ENCODE assay signal across 8 cellular contexts in the genomic region with DNA sequence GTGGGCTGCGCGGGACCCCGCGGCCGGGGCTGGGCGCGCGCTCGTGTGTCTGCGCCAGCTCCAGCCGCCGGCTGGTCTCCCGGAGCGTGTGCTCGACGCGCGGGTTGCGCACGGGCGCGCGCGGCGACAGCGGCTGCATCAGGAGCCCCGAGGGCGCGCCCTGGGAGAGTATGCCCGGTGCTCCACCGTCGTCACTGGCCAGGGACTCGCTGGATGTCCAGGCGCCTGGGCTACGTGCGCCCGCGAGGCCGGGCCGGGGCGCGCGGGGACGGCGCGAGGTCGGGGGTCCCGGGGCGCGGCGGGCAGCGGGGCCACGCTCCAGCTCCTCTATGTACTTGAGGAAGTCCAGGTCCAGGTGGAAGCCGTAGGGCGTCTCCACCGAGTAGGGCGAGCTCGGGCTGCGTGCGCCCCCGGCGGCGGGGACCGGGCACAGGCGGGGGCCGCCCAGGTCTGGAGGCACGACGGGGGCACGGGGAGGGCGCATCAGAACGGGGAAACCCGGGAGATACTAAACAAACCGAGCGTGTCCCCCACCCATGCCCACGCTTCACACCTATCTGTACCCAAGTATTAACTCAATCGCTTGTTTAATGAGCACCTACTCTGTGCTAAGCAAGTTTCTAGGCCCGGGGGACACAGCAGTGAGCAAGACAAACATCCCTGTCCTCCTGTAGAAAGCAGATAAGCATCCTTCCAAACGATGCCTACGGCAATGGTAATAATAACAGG. TPM values are rescaled to one million over a fixed set of nuclear protein-coding genes. Genes with fewer than 3 reads are reported as not detected.
DNase-seq lines count a peak whose midpoint lies in the region; ATAC-seq and TF ChIP-seq lines count a peak whose summit lies in the region.

No MANE protein-coding gene starts in this region.

- H3K27ac Mint-ChIP-seq in stimulated activated memory B cell treated with anti-CD40 and anti-IgM and Interleukin-4, amounts not matched to agents 10 μg/mL and 1 μg/mL and 100 μg/mL, for 72 hours, result no peak overlapping the region

- TF ChIP-seq CTCF in RWPE2 (IDR thresholded peaks at IDR 0.05; ENCODE audit: poor library complexity, severe bottlenecking) (peak; percentile 39), esophagus muscularis mucosa (IDR thresholded peaks at IDR 0.05) (no peak)

- no peak for TF ChIP-seq POLR2A in esophagus muscularis mucosa (IDR thresholded peaks at IDR 0.05; ENCODE audit: low read depth)

- H3K36me3 ChIP-seq in RWPE2 (ENCODE audit: low read depth) (no peaks in the 10 kb centered on the region), esophagus muscularis mucosa (peaks cover 0 to 28% (median 4%) of the 10 kb centered on the region in 4 donors)

- H3K27me3 ChIP-seq in RWPE2 (ENCODE audit: insufficient read depth, poor library complexity, severe bottlenecking) (peaks cover 18% of the 10 kb centered on the region), esophagus muscularis mucosa (peaks cover 0 to 70% (median 20%) of the 10 kb centered on the region in 4 donors)

- peak overlapping the region; percentile 39 for H3K4me3 ChIP-seq in RWPE2 (ENCODE audit: severe bottlenecking)
- H3K4me3 ChIP-seq in esophagus muscularis mucosa, result peak overlapping the region; percentile 36 to 57 (median 42)

- peak; percentile 23 for DNase-seq in activated naive CD4-positive, alpha-beta T cell treated with Interleukin-2 at 50 U/mL for 16 hours
- no peak for DNase-seq in activated naive CD4-positive, alpha-beta T cell treated with anti-CD3 and anti-CD28 coated beads, Interleukin-2, amount 50 U/mL, for 16 hours
- DNase-seq in RWPE2 (ENCODE audit: low spot score), result no peak
- DNase-seq in esophagus muscularis mucosa (ENCODE audit: extremely low spot score), result no peak
- DNase-seq in HK-2 (ENCODE audit: unreplicated experiment), result no peak
- no peak for DNase-seq in HT-29 (ENCODE audit: low spot score)
- DNase-seq in putamen (ENCODE audit: low spot score), result no peak

- peaks cover 17% of the 10 kb centered on the region for H3K4me1 Mint-ChIP-seq in stimulated activated memory B cell treated with anti-CD40 and anti-IgM and Interleukin-4, amounts not matched to agents 10 μg/mL and 1 μg/mL and 100 μg/mL, for 72 hours

- H3K27me3 Mint-ChIP-seq in stimulated activated memory B cell treated with anti-CD40 and anti-IgM and Interleukin-4, amounts not matched to agents 10 μg/mL and 1 μg/mL and 100 μg/mL, for 72 hours, result peaks cover 57% of the 10 kb centered on the region

- H3K4me3 Mint-ChIP-seq in stimulated activated memory B cell treated with anti-CD40 and anti-IgM and Interleukin-4, amounts not matched to agents 10 μg/mL and 1 μg/mL and 100 μg/mL, for 72 hours, result peak overlapping the region; percentile 31

- H3K9me3 ChIP-seq in RWPE2 (ENCODE audit: severe bottlenecking) (no peaks in the 10 kb centered on the region), esophagus muscularis mucosa (no peaks in the 10 kb centered on the region)

- WGBS in esophagus muscularis mucosa, result 18% methylated on average over 14 of the region's 79 CpGs

- intact Hi-C loops in esophagus muscularis mucosa (cut with DNase I), result no loop called here

- H3K27ac ChIP-seq in RWPE2 (ENCODE audit: poor library complexity, severe bottlenecking) (no peak overlapping the region), esophagus muscularis mucosa (replicated peaks in 1 of 4) (peak overlapping the region in 1 of 4 donors; percentile 33)

- ATAC-seq in RWPE2 (ENCODE audit: low read depth), result no peak; the same call in 2 of the 3 replicates
- peak; percentile 71 for ATAC-seq in stimulated activated memory B cell treated with anti-CD40 and anti-IgM and Interleukin-4, amounts not matched to agents 10 μg/mL and 1 μg/mL and 100 μg/mL, for 72 hours

- no peaks in the 10 kb centered on the region for H3K9me3 Mint-ChIP-seq in stimulated activated memory B cell treated with anti-CD40 and anti-IgM and Interleukin-4, amounts not matched to agents 10 μg/mL and 1 μg/mL and 100 μg/mL, for 72 hours

- H3K4me1 ChIP-seq in RWPE2 (ENCODE audit: insufficient read depth, poor library complexity, severe bottlenecking) (no peaks in the 10 kb centered on the region), esophagus muscularis mucosa (peaks cover 30 to 45% (median 38%) of the 10 kb centered on the region in 4 donors)

- no peak for TF ChIP-seq EP300 in esophagus muscularis mucosa (IDR thresholded peaks at IDR 0.05)

- H3K36me3 Mint-ChIP-seq in stimulated activated memory B cell treated with anti-CD40 and anti-IgM and Interleukin-4, amounts not matched to agents 10 μg/mL and 1 μg/mL and 100 μg/mL, for 72 hours, result no peaks in the 10 kb centered on the region

RNA-seq across cellular contexts. Expression of a gene that starts 7.6 kb away (rescaled TPM):
- total RNA-seq in esophagus muscularis mucosa, result 10 to 100 TPM; 23.7 to 36.0 (median 30.0) TPM
- 0.23 and 1.4 TPM in 2 replicates for total RNA-seq in HT-29 (2014; rRNA removed; shearing (Covaris generic))

RNA-seq across cellular contexts. Expression of a gene that starts 14.2 kb away (rescaled TPM):
- total RNA-seq in esophagus muscularis mucosa, result 100 to 1,000 TPM; 256 to 473 (median 358) TPM
- 1,376 and 1,588 TPM in 2 replicates for total RNA-seq in HT-29 (2014; rRNA removed; shearing (Covaris generic))

RNA-seq across cellular contexts. Expression of a gene that starts 14.3 kb away (rescaled TPM):
- total RNA-seq in esophagus muscularis mucosa, result 10 to 100 TPM; 26.1 to 34.0 (median 29.3) TPM
- 73.3 and 79.7 TPM in 2 replicates for total RNA-seq in HT-29 (2014; rRNA removed; shearing (Covaris generic))

RNA-seq across cellular contexts. Expression of a gene that starts 27.3 kb away (rescaled TPM):
- 10 to 100 TPM; 25.7 to 63.2 (median 47.4) TPM for total RNA-seq in esophagus muscularis mucosa
- 113 and 120 TPM in 2 replicates for total RNA-seq in HT-29 (2014; rRNA removed; shearing (Covaris generic))

RNA-seq across cellular contexts. Expression of a gene that starts 28.4 kb away (rescaled TPM):
- total RNA-seq in esophagus muscularis mucosa, result 10 to 100 TPM in 3 of 4 donors, 1 to 10 TPM in 1; 3.7 to 37.9 (median 22.6) TPM
- 0.20 TPM in 1 of 2 replicates, not detected in the other for total RNA-seq in HT-29 (2014; rRNA removed; shearing (Covaris generic))

Comparison
In these comparisons a context has a peak if more than half of its experiments do, and no peak if none do; other contexts are left out.
1. RNA of a gene that starts 7.6 kb away (total RNA-seq): 23.7 to 36.0 TPM in esophagus muscularis mucosa; 0.23 to 1.4 TPM in HT-29; every median in the first group is over 10 times any median in the second.